ENCODE assay signal across 1 cellular context in the genomic region with DNA sequence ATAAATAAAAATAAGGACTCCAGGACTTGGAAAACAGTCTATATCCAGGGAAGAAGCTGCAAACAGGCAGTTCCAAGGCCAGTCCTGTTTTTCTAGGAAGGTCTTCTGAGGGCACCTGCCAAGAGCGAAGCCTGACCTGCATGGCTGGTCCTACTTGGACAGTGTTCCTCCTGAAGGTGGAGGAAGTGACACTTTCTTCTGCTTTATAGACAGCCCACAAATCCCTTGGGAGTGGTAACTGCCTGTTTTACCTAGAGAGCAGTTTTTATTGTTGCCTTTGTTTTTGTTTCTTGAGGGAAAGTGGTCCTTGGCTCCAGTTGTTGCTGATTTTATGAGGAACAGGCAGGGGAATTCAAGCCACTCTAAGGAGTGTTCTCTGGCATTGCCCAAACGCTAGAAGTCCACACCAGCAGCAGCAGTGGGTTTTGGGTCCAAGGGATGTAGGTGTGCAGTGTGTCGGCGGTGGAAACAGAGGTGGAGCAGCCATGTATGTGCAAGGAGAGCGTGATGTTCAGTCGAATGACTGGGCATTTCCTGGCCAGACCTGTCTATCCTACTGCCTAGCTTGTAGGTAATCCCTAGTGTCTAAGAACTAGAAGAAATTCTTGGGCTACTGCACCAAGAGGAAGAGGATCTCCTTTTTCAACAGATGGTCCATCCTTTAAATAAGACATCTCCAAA.
TF ChIP-seq lines count a peak whose summit lies in the region.

No MANE protein-coding gene starts in this region.

TF ChIP-seq in HEK293, 187 proteins besides CTCF, POLR2A, EP300 and RAD21 (continued from another document and continues in another):
- peak; percentile 48 for TF ChIP-seq PRDM10 (tag by site-specific recombination; IDR thresholded peaks at IDR 0.05)
- no peak for TF ChIP-seq ZNF776 (tag by site-specific recombination; IDR thresholded peaks at IDR 0.05; ENCODE audit: borderline replicate concordance)
- no peak for TF ChIP-seq ZNF341 (tag by site-specific recombination; IDR thresholded peaks at IDR 0.05; ENCODE audit: low read depth)
- no peak for TF ChIP-seq ATF2 (tag by site-specific recombination; IDR thresholded peaks at IDR 0.05; ENCODE audit: low read depth)
- TF ChIP-seq ZIC2 (tag by site-specific recombination; IDR thresholded peaks at IDR 0.05) = no peak
- TF ChIP-seq ZNF561 (tag by site-specific recombination; IDR thresholded peaks at IDR 0.05; ENCODE audit: borderline replicate concordance) = no peak
- no peak for TF ChIP-seq ZNF701 (tag by site-specific recombination; IDR thresholded peaks at IDR 0.05)
- TF ChIP-seq ZBTB8A (tag by site-specific recombination; IDR thresholded peaks at IDR 0.05) = no peak
- no peak for TF ChIP-seq ZNF544 (tag by site-specific recombination; IDR thresholded peaks at IDR 0.05)
- TF ChIP-seq, protein P1, sequence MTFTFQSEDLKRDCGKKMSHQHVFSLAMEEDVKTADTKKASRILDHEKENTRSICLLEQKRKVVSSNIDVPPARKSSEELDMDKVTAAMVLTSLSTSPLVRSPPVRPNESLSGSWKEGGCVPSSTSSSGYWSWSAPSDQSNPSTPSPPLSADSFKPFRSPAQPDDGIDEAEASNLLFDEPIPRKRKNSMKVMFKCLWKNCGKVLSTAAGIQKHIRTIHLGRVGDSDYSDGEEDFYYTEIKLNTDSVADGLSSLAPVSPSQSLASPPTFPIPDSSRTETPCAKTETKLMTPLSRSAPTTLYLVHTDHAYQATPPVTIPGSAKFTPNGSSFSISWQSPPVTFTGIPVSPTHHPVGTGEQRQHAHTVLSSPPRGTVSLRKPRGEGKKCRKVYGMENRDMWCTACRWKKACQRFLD (tag by site-specific recombination; IDR thresholded peaks at IDR 0.05) = no peak
- TF ChIP-seq, protein P2, sequence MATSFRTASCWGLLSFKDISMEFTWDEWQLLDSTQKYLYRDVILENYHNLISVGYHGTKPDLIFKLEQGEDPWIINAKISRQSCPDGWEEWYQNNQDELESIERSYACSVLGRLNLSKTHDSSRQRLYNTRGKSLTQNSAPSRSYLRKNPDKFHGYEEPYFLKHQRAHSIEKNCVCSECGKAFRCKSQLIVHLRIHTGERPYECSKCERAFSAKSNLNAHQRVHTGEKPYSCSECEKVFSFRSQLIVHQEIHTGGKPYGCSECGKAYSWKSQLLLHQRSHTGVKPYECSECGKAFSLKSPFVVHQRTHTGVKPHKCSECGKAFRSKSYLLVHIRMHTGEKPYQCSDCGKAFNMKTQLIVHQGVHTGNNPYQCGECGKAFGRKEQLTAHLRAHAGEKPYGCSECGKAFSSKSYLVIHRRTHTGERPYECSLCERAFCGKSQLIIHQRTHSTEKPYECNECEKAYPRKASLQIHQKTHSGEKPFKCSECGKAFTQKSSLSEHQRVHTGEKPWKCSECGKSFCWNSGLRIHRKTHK (tag by site-specific recombination; IDR thresholded peaks at IDR 0.05) = no peak
- peak; percentile 75 for TF ChIP-seq FEZF1 (tag by site-specific recombination; IDR thresholded peaks at IDR 0.05)
- no peak for TF ChIP-seq SALL2 (tag by site-specific recombination; IDR thresholded peaks at IDR 0.05; ENCODE audit: borderline replicate concordance)
- TF ChIP-seq, protein P3, sequence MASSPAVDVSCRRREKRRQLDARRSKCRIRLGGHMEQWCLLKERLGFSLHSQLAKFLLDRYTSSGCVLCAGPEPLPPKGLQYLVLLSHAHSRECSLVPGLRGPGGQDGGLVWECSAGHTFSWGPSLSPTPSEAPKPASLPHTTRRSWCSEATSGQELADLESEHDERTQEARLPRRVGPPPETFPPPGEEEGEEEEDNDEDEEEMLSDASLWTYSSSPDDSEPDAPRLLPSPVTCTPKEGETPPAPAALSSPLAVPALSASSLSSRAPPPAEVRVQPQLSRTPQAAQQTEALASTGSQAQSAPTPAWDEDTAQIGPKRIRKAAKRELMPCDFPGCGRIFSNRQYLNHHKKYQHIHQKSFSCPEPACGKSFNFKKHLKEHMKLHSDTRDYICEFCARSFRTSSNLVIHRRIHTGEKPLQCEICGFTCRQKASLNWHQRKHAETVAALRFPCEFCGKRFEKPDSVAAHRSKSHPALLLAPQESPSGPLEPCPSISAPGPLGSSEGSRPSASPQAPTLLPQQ (tag by site-specific recombination; IDR thresholded peaks at IDR 0.05) = 0 out of 2 replicates have a peak, but pooled peaks have one; percentile 22
- TF ChIP-seq ZEB2 (tag by site-specific recombination; IDR thresholded peaks at IDR 0.05) = no peak
- peak; percentile 52 for TF ChIP-seq OSR2 (tag by site-specific recombination; IDR thresholded peaks at IDR 0.05)
- TF ChIP-seq, protein P4, sequence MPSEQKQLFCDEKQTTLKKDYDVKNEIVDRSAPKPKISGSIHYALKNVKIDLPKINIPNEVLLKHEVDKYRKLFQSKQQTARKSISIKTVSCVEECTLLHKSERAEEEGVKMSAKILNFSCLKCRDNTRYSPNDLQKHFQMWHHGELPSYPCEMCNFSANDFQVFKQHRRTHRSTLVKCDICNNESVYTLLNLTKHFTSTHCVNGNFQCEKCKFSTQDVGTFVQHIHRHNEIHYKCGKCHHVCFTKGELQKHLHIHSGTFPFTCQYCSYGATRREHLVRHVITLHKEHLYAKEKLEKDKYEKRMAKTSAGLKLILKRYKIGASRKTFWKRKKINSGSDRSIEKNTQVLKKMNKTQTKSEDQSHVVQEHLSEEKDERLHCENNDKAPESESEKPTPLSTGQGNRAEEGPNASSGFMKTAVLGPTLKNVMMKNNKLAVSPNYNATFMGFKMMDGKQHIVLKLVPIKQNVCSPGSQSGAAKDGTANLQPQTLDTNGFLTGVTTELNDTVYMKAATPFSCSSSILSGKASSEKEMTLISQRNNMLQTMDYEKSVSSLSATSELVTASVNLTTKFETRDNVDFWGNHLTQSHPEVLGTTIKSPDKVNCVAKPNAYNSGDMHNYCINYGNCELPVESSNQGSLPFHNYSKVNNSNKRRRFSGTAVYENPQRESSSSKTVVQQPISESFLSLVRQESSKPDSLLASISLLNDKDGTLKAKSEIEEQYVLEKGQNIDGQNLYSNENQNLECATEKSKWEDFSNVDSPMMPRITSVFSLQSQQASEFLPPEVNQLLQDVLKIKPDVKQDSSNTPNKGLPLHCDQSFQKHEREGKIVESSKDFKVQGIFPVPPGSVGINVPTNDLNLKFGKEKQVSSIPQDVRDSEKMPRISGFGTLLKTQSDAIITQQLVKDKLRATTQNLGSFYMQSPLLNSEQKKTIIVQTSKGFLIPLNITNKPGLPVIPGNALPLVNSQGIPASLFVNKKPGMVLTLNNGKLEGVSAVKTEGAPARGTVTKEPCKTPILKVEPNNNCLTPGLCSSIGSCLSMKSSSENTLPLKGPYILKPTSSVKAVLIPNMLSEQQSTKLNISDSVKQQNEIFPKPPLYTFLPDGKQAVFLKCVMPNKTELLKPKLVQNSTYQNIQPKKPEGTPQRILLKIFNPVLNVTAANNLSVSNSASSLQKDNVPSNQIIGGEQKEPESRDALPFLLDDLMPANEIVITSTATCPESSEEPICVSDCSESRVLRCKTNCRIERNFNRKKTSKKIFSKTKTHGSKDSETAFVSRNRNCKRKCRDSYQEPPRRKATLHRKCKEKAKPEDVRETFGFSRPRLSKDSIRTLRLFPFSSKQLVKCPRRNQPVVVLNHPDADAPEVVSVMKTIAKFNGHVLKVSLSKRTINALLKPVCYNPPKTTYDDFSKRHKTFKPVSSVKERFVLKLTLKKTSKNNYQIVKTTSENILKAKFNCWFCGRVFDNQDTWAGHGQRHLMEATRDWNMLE (tag by site-specific recombination; conservative IDR thresholded peaks at IDR 0.05; ENCODE audit: low read depth) = no peak
- TF ChIP-seq ZNF426 (tag by site-specific recombination; IDR thresholded peaks at IDR 0.05) = no peak
- TF ChIP-seq SP3 (tag by site-specific recombination; IDR thresholded peaks at IDR 0.05) = no peak
- TF ChIP-seq ZBTB48 (tag by site-specific recombination; IDR thresholded peaks at IDR 0.05) = no peak
- TF ChIP-seq INSM2 (tag by site-specific recombination; IDR thresholded peaks at IDR 0.05) = no peak
- no peak for TF ChIP-seq ZNF391 (tag by site-specific recombination; IDR thresholded peaks at IDR 0.05; ENCODE audit: borderline replicate concordance, low read depth)
- TF ChIP-seq, protein P5, sequence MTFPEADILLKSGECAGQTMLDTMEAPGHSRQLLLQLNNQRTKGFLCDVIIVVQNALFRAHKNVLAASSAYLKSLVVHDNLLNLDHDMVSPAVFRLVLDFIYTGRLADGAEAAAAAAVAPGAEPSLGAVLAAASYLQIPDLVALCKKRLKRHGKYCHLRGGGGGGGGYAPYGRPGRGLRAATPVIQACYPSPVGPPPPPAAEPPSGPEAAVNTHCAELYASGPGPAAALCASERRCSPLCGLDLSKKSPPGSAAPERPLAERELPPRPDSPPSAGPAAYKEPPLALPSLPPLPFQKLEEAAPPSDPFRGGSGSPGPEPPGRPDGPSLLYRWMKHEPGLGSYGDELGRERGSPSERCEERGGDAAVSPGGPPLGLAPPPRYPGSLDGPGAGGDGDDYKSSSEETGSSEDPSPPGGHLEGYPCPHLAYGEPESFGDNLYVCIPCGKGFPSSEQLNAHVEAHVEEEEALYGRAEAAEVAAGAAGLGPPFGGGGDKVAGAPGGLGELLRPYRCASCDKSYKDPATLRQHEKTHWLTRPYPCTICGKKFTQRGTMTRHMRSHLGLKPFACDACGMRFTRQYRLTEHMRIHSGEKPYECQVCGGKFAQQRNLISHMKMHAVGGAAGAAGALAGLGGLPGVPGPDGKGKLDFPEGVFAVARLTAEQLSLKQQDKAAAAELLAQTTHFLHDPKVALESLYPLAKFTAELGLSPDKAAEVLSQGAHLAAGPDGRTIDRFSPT (tag by site-specific recombination; IDR thresholded peaks at IDR 0.05) = no peak
- TF ChIP-seq ZFP37 (tag by site-specific recombination; IDR thresholded peaks at IDR 0.05) = no peak
- TF ChIP-seq, protein P6, sequence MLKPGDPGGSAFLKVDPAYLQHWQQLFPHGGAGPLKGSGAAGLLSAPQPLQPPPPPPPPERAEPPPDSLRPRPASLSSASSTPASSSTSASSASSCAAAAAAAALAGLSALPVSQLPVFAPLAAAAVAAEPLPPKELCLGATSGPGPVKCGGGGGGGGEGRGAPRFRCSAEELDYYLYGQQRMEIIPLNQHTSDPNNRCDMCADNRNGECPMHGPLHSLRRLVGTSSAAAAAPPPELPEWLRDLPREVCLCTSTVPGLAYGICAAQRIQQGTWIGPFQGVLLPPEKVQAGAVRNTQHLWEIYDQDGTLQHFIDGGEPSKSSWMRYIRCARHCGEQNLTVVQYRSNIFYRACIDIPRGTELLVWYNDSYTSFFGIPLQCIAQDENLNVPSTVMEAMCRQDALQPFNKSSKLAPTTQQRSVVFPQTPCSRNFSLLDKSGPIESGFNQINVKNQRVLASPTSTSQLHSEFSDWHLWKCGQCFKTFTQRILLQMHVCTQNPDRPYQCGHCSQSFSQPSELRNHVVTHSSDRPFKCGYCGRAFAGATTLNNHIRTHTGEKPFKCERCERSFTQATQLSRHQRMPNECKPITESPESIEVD (tag by site-specific recombination; IDR thresholded peaks at IDR 0.05) = peak; percentile 91
- TF ChIP-seq ZNF169 (tag by site-specific recombination; IDR thresholded peaks at IDR 0.05) = no peak
- TF ChIP-seq ZNF214 (tag by site-specific recombination; IDR thresholded peaks at IDR 0.05; ENCODE audit: borderline replicate concordance) = no peak
